8 cellular contexts compared by ENCODE assay signal in genomic region chr19:8158411-8159074, GRCh38. TPM values are rescaled to one million over a fixed set of nuclear protein-coding genes. Genes with fewer than 3 reads are reported as not detected.
A peak's percentile ranks its signal among the peaks of the same experiment; 100 is the strongest.
DNase-seq lines count a peak whose midpoint lies in the region; ATAC-seq, FAIRE-seq and TF ChIP-seq lines count a peak whose summit lies in the region.

No MANE protein-coding gene starts in this region.

- TF ChIP-seq CTCF in 22Rv1 (IDR thresholded peaks at IDR 0.05) (peak; percentile 81), GM12865 (IDR thresholded peaks at IDR 0.05; ENCODE audit: insufficient read depth, low read depth, low read length, missing control alignments) (peak; percentile 67), mammary epithelial cell (conservative IDR thresholded peaks at IDR 0.05 in 1 of 2, IDR thresholded peaks at IDR 0.05 in 1 of 2; ENCODE audit: extremely low read depth in 1 of 2, insufficient read depth in 1 of 2, low read depth in 1 of 2, low read length in 2 of 2) (peak; percentile 73 to 78), keratinocyte (optimal IDR thresholded peaks at IDR 0.05 in 1 of 3, IDR thresholded peaks at IDR 0.05 in 1 of 3, conservative IDR thresholded peaks at IDR 0.05 in 1 of 3; ENCODE audit: extremely low read depth in 1 of 3, insufficient read depth in 2 of 3, low read length in 3 of 3) (peak; percentile 72 to 83 (median 82))

- no peak for ATAC-seq in HG03097 (IDR thresholded peaks at IDR 0.05; ENCODE audit: low FRiP score, unreplicated experiment)

- H3K27ac ChIP-seq in 22Rv1, result peak overlapping the region; percentile 92
- H3K27ac ChIP-seq in mammary epithelial cell (ENCODE audit: insufficient read depth, low read depth, low read length), result no peak overlapping the region
- H3K27ac ChIP-seq in keratinocyte (ENCODE audit: control insufficient read depth, insufficient read depth, low read length), result no peak overlapping the region

- DNase-seq in GM12865 (ENCODE audit: low read depth), result peak; percentile 89
- DNase-seq in NCI-H187 treated with DMSO at 0.1 percent for 48 hours (lab: John Stamatoyannopoulos, UW), result peak; percentile 45
- peak in 3 of 5 experiments; percentile 13 to 75 (median 47) for DNase-seq in T-helper 2 cell
- DNase-seq in mammary epithelial cell, result peak; percentile 76
- DNase-seq in keratinocyte (ENCODE audit: low read depth, low spot score), result no peak
- peak in 2 of 3 donors; percentile 10 to 13 for DNase-seq in stimulated activated CD4-positive, alpha-beta T cell treated with anti-CD3 and anti-CD28 coated beads, TNF-alpha, amount 100 ng/mL, for 1 hour (ENCODE audit: low read depth in 3 of 3, low spot score in 1 of 3)

- no TSS peak for BruUV-seq in mammary epithelial cell (replicated peaks; lab: Mats Ljungman, UMichigan)

- CTCF ChIA-PET in mammary epithelial cell (lab: Charles Lee; ENCODE audit: low non-redundant PET), result interaction anchor here (0.6 to 1.0 kb wide), 2 partner anchors 16 to 188 kb away, joined by 3 to 12 read pairs; no protein-coding TSS in a partner anchor

- intact Hi-C loops in mammary epithelial cell (cut with micrococcal nuclease), result loop anchor here (1.0 to 5.0 kb wide), 4 partner anchors 54 to 214 kb away; no protein-coding TSS in a partner anchor

- H3K36me3 ChIP-seq in mammary epithelial cell (ENCODE audit: insufficient read depth, low read length), result no peaks in the 10 kb centered on the region
- H3K36me3 ChIP-seq in keratinocyte (ENCODE audit: control insufficient read depth in 2 of 2, extremely low read depth in 1 of 2, insufficient read depth in 2 of 2, low read length in 2 of 2), result no peaks in the 10 kb centered on the region

- in situ Hi-C loops in mammary epithelial cell (cut with MboI; ENCODE audit: low sequenced_read_pairs in 2 of 2), result loop anchor here in 1 of 2 donors (5.0 kb wide), 1 partner anchor 94 kb away; no protein-coding TSS in a partner anchor

- peak; percentile 56 for FAIRE-seq in keratinocyte (lab: Jason Lieb, UNC)

- H3K79me2 ChIP-seq in mammary epithelial cell (ENCODE audit: insufficient read depth, low read length) (no peaks in the 10 kb centered on the region), keratinocyte (ENCODE audit: control insufficient read depth, insufficient read depth, low read length) (no peaks in the 10 kb centered on the region)

- H4K20me1 ChIP-seq in mammary epithelial cell (ENCODE audit: insufficient read depth, low read length), result no peaks in the 10 kb centered on the region
- H4K20me1 ChIP-seq in keratinocyte (ENCODE audit: control insufficient read depth, extremely low read depth, insufficient read depth, low read length), result no peaks in the 10 kb centered on the region

- dilution Hi-C loops in mammary epithelial cell (cut with HindIII; ENCODE audit: low sequenced_read_pairs) (no loop called here), keratinocyte (cut with MboI; ENCODE audit: extremely low pct_ligation_motif_present, low sequenced_read_pairs) (no loop called here)

- H3K9me1 ChIP-seq in keratinocyte (ENCODE audit: control insufficient read depth, extremely low read depth, insufficient read depth, low read length), result no peaks in the 10 kb centered on the region

- 47% methylated on average over 14 of the region's 14 CpGs for WGBS in mammary epithelial cell (ENCODE audit: low coverage, missing lambda C conversion rate)

- H3K4me3 ChIP-seq in GM12865 (ENCODE audit: low read depth, low read length) (no peak overlapping the region), mammary epithelial cell (replicated peaks in 1 of 3; ENCODE audit: insufficient read depth in 1 of 3, low read depth in 2 of 3, low read length in 3 of 3) (no peak overlapping the region), keratinocyte (ENCODE audit: control insufficient read depth in 2 of 3, extremely low read depth in 1 of 3, insufficient read depth in 2 of 3, low read depth in 1 of 3, low read length in 3 of 3) (no peak overlapping the region)

- H3K27me3 ChIP-seq in mammary epithelial cell (ENCODE audit: insufficient read depth, low read length) (no peaks in the 10 kb centered on the region), keratinocyte (ENCODE audit: control insufficient read depth, extremely low read depth, insufficient read depth, low read length) (no peaks in the 10 kb centered on the region)

- H3K9me3 ChIP-seq in mammary epithelial cell (replicated peaks; ENCODE audit: insufficient read depth, low read length) (no peaks in the 10 kb centered on the region), keratinocyte (ENCODE audit: control insufficient read depth, low read depth, low read length) (no peaks in the 10 kb centered on the region)

- no peak overlapping the region for H3K4me2 ChIP-seq in mammary epithelial cell (ENCODE audit: insufficient read depth, low read depth, low read length)
- no peak overlapping the region for H3K4me2 ChIP-seq in keratinocyte (ENCODE audit: control insufficient read depth, extremely low read depth, insufficient read depth, low read depth, low read length)

- no peak overlapping the region for H2AFZ ChIP-seq in mammary epithelial cell (ENCODE audit: low read depth, low read length)
- H2AFZ ChIP-seq in keratinocyte (ENCODE audit: control insufficient read depth, low read length), result no peak overlapping the region

- H3K4me1 ChIP-seq in mammary epithelial cell (ENCODE audit: insufficient read depth, low read length) (peaks cover 9% of the 10 kb centered on the region), keratinocyte (ENCODE audit: control insufficient read depth, extremely low read depth, insufficient read depth, low read length) (peaks cover 10% of the 10 kb centered on the region)

- H3K9ac ChIP-seq in mammary epithelial cell (ENCODE audit: insufficient read depth, low read length) (no peak overlapping the region), keratinocyte (ENCODE audit: control insufficient read depth, extremely low read depth, insufficient read depth, low read length) (no peak overlapping the region)

RNA-seq across cellular contexts. Expression of gene FBN3, which starts 9.2 kb away (rescaled TPM):
- under 1 TPM in 1 of 2 donors, not detected in 1; under 0.01 TPM for total RNA-seq in mammary epithelial cell
- polyA plus RNA-seq in mammary epithelial cell (not detected), keratinocyte (not detected in 3 replicates)
- polyA minus RNA-seq in mammary epithelial cell (not detected), keratinocyte (not detected in 3 replicates)
- not detected for polyA plus RNA-seq in keratinocyte (2011; ENCODE audit: low read depth)
- not detected in 2 replicates for polyA plus RNA-seq in keratinocyte (2011; cell fraction: cytosol; rRNA removed)
- not detected in 2 replicates for polyA plus RNA-seq in keratinocyte (2011; cell fraction: nucleus; rRNA removed)
- polyA plus RNA-seq in keratinocyte (2012; ENCODE audit: low replicate concordance), result not detected in 2 replicates
- not detected for polyA minus RNA-seq in keratinocyte (2011; cell fraction: cytosol; rRNA and poly(A)+ RNA removed)
- not detected in 2 replicates for polyA minus RNA-seq in keratinocyte (2011; cell fraction: nucleus; rRNA and poly(A)+ RNA removed)

RNA-seq across cellular contexts. Expression of gene CERS4, which starts 50.6 kb away (rescaled TPM):
- total RNA-seq in mammary epithelial cell, result 10 to 100 TPM; 21.0 to 23.3 TPM
- polyA plus RNA-seq in mammary epithelial cell (18.9 TPM), keratinocyte (12.8 to 43.4 TPM (median 19.8 TPM) in 3 replicates)
- polyA minus RNA-seq in mammary epithelial cell (32.9 TPM), keratinocyte (24.5 to 52.5 TPM (median 30.8 TPM) in 3 replicates)
- 29.5 TPM for polyA plus RNA-seq in keratinocyte (2011; ENCODE audit: low read depth)
- polyA plus RNA-seq in keratinocyte (2011; cell fraction: cytosol; rRNA removed), result 20.0 and 27.2 TPM in 2 replicates
- polyA plus RNA-seq in keratinocyte (2011; cell fraction: nucleus; rRNA removed), result 23.8 and 29.4 TPM in 2 replicates
- polyA plus RNA-seq in keratinocyte (2012; ENCODE audit: low replicate concordance), result 8.6 and 25.6 TPM in 2 replicates
- polyA minus RNA-seq in keratinocyte (2011; cell fraction: cytosol; rRNA and poly(A)+ RNA removed), result 25.1 TPM
- polyA minus RNA-seq in keratinocyte (2011; cell fraction: nucleus; rRNA and poly(A)+ RNA removed), result 16.3 and 17.7 TPM in 2 replicates
